8 cellular contexts compared by ENCODE assay signal in genomic region chr3:174440350-174440716, GRCh38.
DNase-seq lines count a peak whose midpoint lies in the region; ATAC-seq and TF ChIP-seq lines count a peak whose summit lies in the region.

No MANE protein-coding gene starts in this region.

- no peaks in the 10 kb centered on the region for H3K9me3 ChIP-seq in Peyer's patch

- peak overlapping the region; percentile 100 for H3K27ac Mint-ChIP-seq in HFFc6
- peak overlapping the region; percentile 96 for H3K27ac Mint-ChIP-seq in nephron progenitor cell

- H3K36me3 ChIP-seq in Peyer's patch: no peaks in the 10 kb centered on the region

- H3K36me3 Mint-ChIP-seq in HFFc6 (ENCODE audit: low read depth): no peaks in the 10 kb centered on the region; the same call in 1 of the 2 replicates
- H3K36me3 Mint-ChIP-seq in nephron progenitor cell (ENCODE audit: low read depth): no peaks in the 10 kb centered on the region

- H3K27me3 Mint-ChIP-seq in HFFc6 (ENCODE audit: insufficient read depth) (peaks cover 4% of the 10 kb centered on the region), nephron progenitor cell (ENCODE audit: low read depth, poor library complexity) (no peaks in the 10 kb centered on the region)

- TF ChIP-seq POLR2A in Peyer's patch (IDR thresholded peaks at IDR 0.05): no peak

- ATAC-seq in HG02571 (IDR thresholded peaks at IDR 0.05; ENCODE audit: unreplicated experiment) (no peak), HG03469 (IDR thresholded peaks at IDR 0.05; ENCODE audit: unreplicated experiment) (no peak), HG03280 (IDR thresholded peaks at IDR 0.05; ENCODE audit: unreplicated experiment) (no peak)

- peak; percentile 67 for DNase-seq in AG09309 (ENCODE audit: low read depth)
- DNase-seq in HFFc6: no peak
- no peak for DNase-seq in Peyer's patch
- no peak for DNase-seq in epithelial cell of prostate (ENCODE audit: low read depth, low spot score)
- no peak for DNase-seq in nephron progenitor cell

- H3K4me1 ChIP-seq in Peyer's patch: peaks cover 0 to 4% (median 0%) of the 10 kb centered on the region in 4 donors

- no peak for TF ChIP-seq CTCF in AG09309 (IDR thresholded peaks at IDR 0.05; ENCODE audit: control insufficient read depth, insufficient read depth, low read depth, low read length, missing control alignments)
- TF ChIP-seq CTCF in HFFc6 (IDR thresholded peaks at IDR 0.05): no peak
- TF ChIP-seq CTCF in Peyer's patch (IDR thresholded peaks at IDR 0.05): no peak
- TF ChIP-seq CTCF in nephron progenitor cell (IDR thresholded peaks at IDR 0.05): no peak

- no peaks in the 10 kb centered on the region for H3K9me3 Mint-ChIP-seq in HFFc6
- H3K9me3 Mint-ChIP-seq in nephron progenitor cell: no peaks in the 10 kb centered on the region

- H3K4me1 Mint-ChIP-seq in HFFc6 (ENCODE audit: low read depth) (peaks cover 30% of the 10 kb centered on the region), nephron progenitor cell (peaks cover 28% of the 10 kb centered on the region)

- H3K4me3 Mint-ChIP-seq in HFFc6: no peak overlapping the region; the same call in 1 of the 2 replicates
- H3K4me3 Mint-ChIP-seq in nephron progenitor cell: peak overlapping the region; percentile 88

- no peaks in the 10 kb centered on the region for H3K27me3 ChIP-seq in Peyer's patch

- peak overlapping the region; percentile 45 for H3K4me3 ChIP-seq in AG09309 (ENCODE audit: control insufficient read depth, low read depth, low read length)
- peak overlapping the region in 3 of 4 donors; percentile 63 to 92 (median 90) for H3K4me3 ChIP-seq in Peyer's patch

- peak overlapping the region in 3 of 4 donors; percentile 75 to 100 (median 95) for H3K27ac ChIP-seq in Peyer's patch
- H3K27ac ChIP-seq in epithelial cell of prostate: peak overlapping the region; percentile 94
